ENCODE assay signal across 8 cellular contexts in the genomic region with DNA sequence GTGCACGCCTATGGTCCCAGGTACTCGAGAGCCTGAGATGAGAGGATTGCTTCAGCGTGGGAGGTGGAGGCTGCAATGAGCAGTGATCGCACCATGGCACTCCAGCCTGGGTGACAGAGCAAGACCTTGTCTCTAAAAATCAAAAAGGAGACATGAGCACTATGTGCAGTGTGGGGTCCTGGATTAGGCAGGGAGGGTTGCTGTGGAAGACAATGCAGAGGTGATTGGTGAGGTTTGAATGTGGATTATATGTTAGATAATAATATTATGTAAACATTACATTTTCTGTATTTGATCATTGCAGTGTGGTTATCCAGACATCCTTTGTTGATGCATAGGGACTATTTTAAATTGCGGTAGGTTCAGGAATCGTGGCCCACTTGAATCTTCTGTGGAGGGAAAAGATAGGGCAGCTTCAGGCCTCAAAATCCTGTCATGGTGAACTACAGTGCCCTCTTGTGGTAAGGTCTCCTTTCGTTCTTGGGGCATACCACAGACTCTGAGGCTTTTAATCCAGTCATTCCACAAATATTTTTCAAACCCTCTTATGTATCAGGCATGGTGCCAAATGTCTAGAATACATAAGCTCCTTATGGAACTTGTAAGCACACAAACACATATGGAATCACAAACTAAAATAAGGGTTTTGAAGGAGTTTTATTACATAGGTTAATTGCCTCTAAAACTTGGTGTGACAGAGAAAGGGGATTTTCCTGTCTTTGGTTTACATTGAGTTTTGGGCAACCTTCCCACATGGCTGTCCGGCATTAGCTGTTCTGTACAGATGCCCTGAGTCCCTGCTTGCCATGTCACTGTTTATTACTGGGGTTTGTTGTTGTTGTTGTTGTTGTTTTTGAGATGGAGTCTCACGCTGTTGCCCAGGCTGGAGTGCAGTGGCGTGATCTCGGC. TPM values are rescaled to one million over a fixed set of nuclear protein-coding genes. Genes with fewer than 3 reads are reported as not detected.
DNase-seq lines count a peak whose midpoint lies in the region; ATAC-seq and TF ChIP-seq lines count a peak whose summit lies in the region.

No MANE protein-coding gene starts in this region.

- POLR2A ChIA-PET in CD8-positive, alpha-beta T cell (lab: Charles Lee): interaction anchor here (1.2 kb wide), 2 partner anchors 10 to 125 kb away, joined by 3 to 7 read pairs; no protein-coding TSS in a partner anchor

- DNase-seq in CD8-positive, alpha-beta T cell: peak in 6 of 7 experiments; percentile 31 to 62 (median 43)
- DNase-seq in KG1 (lab: John Stamatoyannopoulos, UW) (peak; percentile 57), Peyer's patch (peak in 2 of 3 donors; percentile 34 to 79), globus pallidus (ENCODE audit: low spot score) (peak; percentile 75), prostate gland (ENCODE audit: low spot score) (peak; percentile 65), NCI-H1930 (lab: John Stamatoyannopoulos, UW) (no peak)
- DNase-seq in activated gamma-delta T cell treated with anti-CD3 and anti-CD28 coated beads, Interleukin-2, amount 50 U/mL, for 16 hours (ENCODE audit: low read depth): peak; percentile 4

- TF ChIP-seq CTCF in CD8-positive, alpha-beta T cell (IDR thresholded peaks at IDR 0.05): peak; percentile 86
- TF ChIP-seq CTCF in Peyer's patch (IDR thresholded peaks at IDR 0.05) (peak; percentile 56 to 90 (median 87)), prostate gland (IDR thresholded peaks at IDR 0.05) (peak; percentile 69 to 86 (median 80))

- no peak overlapping the region for H3K27ac ChIP-seq in CD8-positive, alpha-beta T cell (ENCODE audit: low read depth, low read length)
- H3K27ac ChIP-seq in Peyer's patch: no peak overlapping the region
- no peak overlapping the region for H3K27ac ChIP-seq in prostate gland

- H3K27me3 Mint-ChIP-seq in CD8-positive, alpha-beta T cell (ENCODE audit: low read depth): no peaks in the 10 kb centered on the region

- no peak overlapping the region for H3K4me3 Mint-ChIP-seq in CD8-positive, alpha-beta T cell

- no peaks in the 10 kb centered on the region for H3K9me3 ChIP-seq in CD8-positive, alpha-beta T cell (ENCODE audit: low read length)
- H3K9me3 ChIP-seq in Peyer's patch (no peaks in the 10 kb centered on the region), prostate gland (no peaks in the 10 kb centered on the region)

- CTCF ChIA-PET in CD8-positive, alpha-beta T cell (lab: Charles Lee): interaction anchor here (0.6 to 3.0 kb wide), 23 partner anchors 9 to 198 kb away, joined by 3 to 93 read pairs (median 5); partner anchors contain the start of genes OSBPL10 and ZNF860

- H3K4me1 ChIP-seq in CD8-positive, alpha-beta T cell (ENCODE audit: insufficient read depth, low read length): peaks cover under 1% of the 10 kb centered on the region
- H3K4me1 ChIP-seq in Peyer's patch (no peaks in the 10 kb centered on the region), prostate gland (replicated peaks) (no peaks in the 10 kb centered on the region)

- no peak for TF ChIP-seq POLR2A in Peyer's patch (IDR thresholded peaks at IDR 0.05)
- TF ChIP-seq POLR2A in prostate gland (IDR thresholded peaks at IDR 0.05): no peak

- no peak overlapping the region for H3K4me3 ChIP-seq in CD8-positive, alpha-beta T cell (ENCODE audit: low read depth, low read length)
- H3K4me3 ChIP-seq in Peyer's patch: no peak overlapping the region
- no peak overlapping the region for H3K4me3 ChIP-seq in prostate gland

- H3K27ac Mint-ChIP-seq in CD8-positive, alpha-beta T cell: no peak overlapping the region

- ATAC-seq in CD8-positive, alpha-beta T cell: peak; percentile 56
- peak; percentile 67 for ATAC-seq in GM19351 (IDR thresholded peaks at IDR 0.05; ENCODE audit: unreplicated experiment)

- WGBS in prostate gland: 65% methylated on average over 11 of the region's 11 CpGs

- no peaks in the 10 kb centered on the region for H3K27me3 ChIP-seq in CD8-positive, alpha-beta T cell (ENCODE audit: insufficient read depth, low read length)
- no peaks in the 10 kb centered on the region for H3K27me3 ChIP-seq in Peyer's patch
- no peaks in the 10 kb centered on the region for H3K27me3 ChIP-seq in prostate gland (replicated peaks; ENCODE audit: insufficient read depth)

- H3K9me3 Mint-ChIP-seq in CD8-positive, alpha-beta T cell: no peaks in the 10 kb centered on the region

- intact Hi-C loops in CD8-positive, alpha-beta T cell (cut with DNase I, micrococcal nuclease): loop anchor here (1.0 to 10.0 kb wide), 7 partner anchors 38 to 1375 kb away; partner anchors contain the start of gene GPD1L (in 1 of the 2)
- intact Hi-C loops in prostate gland (cut with DNase I): loop anchor here (2.0 to 10.0 kb wide), 3 partner anchors 125 to 609 kb away; partner anchors contain the start of gene STT3B

- H3K4me1 Mint-ChIP-seq in CD8-positive, alpha-beta T cell (ENCODE audit: low read depth): peaks cover 10% of the 10 kb centered on the region

- H3K36me3 ChIP-seq in CD8-positive, alpha-beta T cell (ENCODE audit: insufficient read depth, low read length): peaks cover 10% of the 10 kb centered on the region
- H3K36me3 ChIP-seq in Peyer's patch (peaks cover 0 to 48% (median 0%) of the 10 kb centered on the region in 3 donors), prostate gland (no peaks in the 10 kb centered on the region)

- H3K36me3 Mint-ChIP-seq in CD8-positive, alpha-beta T cell: peaks cover 61% of the 10 kb centered on the region

RNA-seq across cellular contexts. Expression of gene GPD1L, which starts 37.7 kb away (rescaled TPM):
- 1 to 10 TPM; 9.5 to 9.8 TPM for total RNA-seq in CD8-positive, alpha-beta T cell
- 100 to 1,000 TPM in 1 of 4 donors, 10 to 100 TPM in 3; 54.6 to 157 (median 80.6) TPM for total RNA-seq in Peyer's patch
- 10 to 100 TPM; 50.4 to 70.8 TPM for total RNA-seq in prostate gland

Comparison
In these comparisons a context has a peak if more than half of its experiments do, and no peak if none do; other contexts are left out.
1. DNase-seq: peak in CD8-positive, alpha-beta T cell (6 of 7), KG1 (single experiment), Peyer's patch (2 of 3), activated gamma-delta T cell treated with anti-CD3 and anti-CD28 coated beads, Interleukin-2, amount 50 U/mL, for 16 hours (single experiment), globus pallidus (single experiment) and prostate gland (single experiment); none in NCI-H1930 (0 of 2).
2. RNA of gene GPD1L, which starts 37.7 kb away (total RNA-seq): 54.6 to 157 TPM in Peyer's patch and 50.4 to 70.8 TPM in prostate gland; 9.5 to 9.8 TPM in CD8-positive, alpha-beta T cell; every median in the first group is over 4 times any median in the second.
3. Peak in every context shown above with its lines, with median percentiles within 50 percentile points of each other: CTCF ChIP-seq.